Comparison of ENCODE assay signal across 8 cellular contexts in genomic region chr5:173890195-173890951, GRCh38. TPM values are rescaled to one million over a fixed set of nuclear protein-coding genes. Genes with fewer than 3 reads are reported as not detected.
DNase-seq lines count a peak whose midpoint lies in the region; ATAC-seq, FAIRE-seq and TF ChIP-seq lines count a peak whose summit lies in the region.

No MANE protein-coding gene starts in this region.

- H3K27me3 ChIP-seq in K562 (ENCODE audit: control insufficient read depth in 2 of 2, insufficient read depth in 2 of 2, low read length in 2 of 2) (no peaks in the 10 kb centered on the region), stomach (no peaks in the 10 kb centered on the region)

- peak overlapping the region; percentile 70 to 83 for H3K9ac ChIP-seq in K562 (ENCODE audit: insufficient read depth in 1 of 2, low read depth in 2 of 2, low read length in 2 of 2)

- peak overlapping the region; percentile 64 for H2AFZ ChIP-seq in K562 (ENCODE audit: low read depth, low read length)

- TF ChIP-seq EP300 in K562 (IDR thresholded peaks at IDR 0.05; ENCODE audit: low read length), result 0 out of 2 replicates have a peak, but pooled peaks have one; percentile 21
- TF ChIP-seq EP300 in stomach (IDR thresholded peaks at IDR 0.05), result no peak

- H3K9me3 ChIP-seq in K562 (replicated peaks; ENCODE audit: control insufficient read depth, insufficient read depth, low read depth, low read length) (no peaks in the 10 kb centered on the region), stomach (no peaks in the 10 kb centered on the region)

- TF ChIP-seq RAD21 in K562 (CRISPR knock-in tag; conservative IDR thresholded peaks at IDR 0.05 in 1 of 2, IDR thresholded peaks at IDR 0.05 in 1 of 2), result no peak

- in situ Hi-C loops in K562 (cut with MboI), result no loop called here

- peak overlapping the region; percentile 69 for H3K27ac ChIP-seq in K562 (ENCODE audit: extremely low read depth, low read depth, low read length)
- H3K27ac ChIP-seq in stomach, result peak overlapping the region; percentile 80 to 94 (median 90)

- peak; percentile 83 for FAIRE-seq in K562 (lab: Jason Lieb, UNC)
- FAIRE-seq in HTR-8/SVneo (lab: Jason Lieb, UNC), result no peak

- H3K4me3 ChIP-seq in K562 (peak overlapping the region; percentile 52), stomach (peak overlapping the region; percentile 78 to 89 (median 82))

- H3K9me1 ChIP-seq in K562 (ENCODE audit: control insufficient read depth, insufficient read depth, low read length), result no peaks in the 10 kb centered on the region

- TF ChIP-seq POLR2A in K562 (conservative IDR thresholded peaks at IDR 0.05), result no peak
- no peak for TF ChIP-seq POLR2A in stomach (IDR thresholded peaks at IDR 0.05)

- H3K79me2 ChIP-seq in K562 (ENCODE audit: control insufficient read depth, insufficient read depth, low read length), result peaks cover 72% of the 10 kb centered on the region

- no peak for TF ChIP-seq CTCF in K562 (IDR thresholded peaks at IDR 0.05 in 2 of 3, conservative IDR thresholded peaks at IDR 0.05 in 1 of 3; ENCODE audit: insufficient read depth in 2 of 3, low read depth in 1 of 3, low read length in 3 of 3)
- TF ChIP-seq CTCF in stomach (IDR thresholded peaks at IDR 0.05), result no peak

- under 1% methylated on average over 19 of the region's 19 CpGs for WGBS in K562 (ENCODE audit: insufficient coverage, low coverage, missing lambda C conversion rate)
- 25 to 43% (median 28%) methylated on average over 19 of the region's 19 CpGs for WGBS in stomach, 5 donors

- CTCF ChIA-PET in K562 (lab: Yijun Ruan, JAX; ENCODE audit: low intra/inter-chr PET ratio), result no interaction called here

- POLR2A ChIA-PET in K562 (lab: Yijun Ruan, JAX), result interaction anchor here (0.5 to 4.8 kb wide), 23 partner anchors 10 to 985 kb away, joined by 3 to 30 read pairs (median 3); no protein-coding TSS in a partner anchor

- peak; percentile 35 for ATAC-seq in K562

- DNase-seq in ELR (ENCODE audit: low read depth) (peak; percentile 46), NCI-H2227 treated with DMSO at 0.1 percent for 48 hours (lab: John Stamatoyannopoulos, UW) (peak; percentile 34), K562 (ENCODE audit: extremely low read depth in 1 of 4, low spot score in 3 of 4) (peak; percentile 29 to 70 (median 36)), kidney glomerular epithelial cell (lab: John Stamatoyannopoulos, UW) (peak; percentile 29), stomach (no peak), HTR-8/SVneo (ENCODE audit: insufficient read length, low spot score) (no peak), AG08395 (ENCODE audit: low spot score) (no peak)
- no peak for DNase-seq in effector CD4-positive, alpha-beta T cell

- intact Hi-C loops in K562 (cut with micrococcal nuclease) (loop anchor here (2.0 kb wide), 1 partner anchor 26 kb away; no protein-coding TSS in a partner anchor), stomach (cut with DNase I; ENCODE audit: low total_unique reads) (no loop called here)

- peaks cover 2% of the 10 kb centered on the region; the same call in 1 of the 3 replicates for H3K36me3 ChIP-seq in K562 (ENCODE audit: control insufficient read depth, insufficient read depth, low read length)
- H3K36me3 ChIP-seq in stomach, result peaks cover 0 to 4% (median 0%) of the 10 kb centered on the region in 4 donors

- H3K4me2 ChIP-seq in K562 (ENCODE audit: insufficient read depth, low read length), result peak overlapping the region; percentile 95

- BruUV-seq in K562 (replicated peaks; lab: Mats Ljungman, UMichigan), result no TSS peak

- no peaks in the 10 kb centered on the region for H4K20me1 ChIP-seq in K562 (replicated peaks; ENCODE audit: control insufficient read depth, insufficient read depth, low read length)

- H3K4me1 ChIP-seq in K562 (replicated peaks in 1 of 2; ENCODE audit: control insufficient read depth in 2 of 2, insufficient read depth in 2 of 2, low read length in 2 of 2) (peaks cover 20 to 28% of the 10 kb centered on the region in 2 experiments), stomach (peaks cover 28 to 87% (median 60%) of the 10 kb centered on the region in 4 donors)

TF ChIP-seq in K562, 482 proteins besides CTCF, POLR2A, EP300 and RAD21 (continues in another document):
- TF ChIP-seq MTA3 (IDR thresholded peaks at IDR 0.05; ENCODE audit: borderline replicate concordance), result peak; percentile 44
- TF ChIP-seq CTBP1 (IDR thresholded peaks at IDR 0.05; ENCODE audit: borderline replicate concordance), result peak; percentile 96
- TF ChIP-seq SMARCC2 (IDR thresholded peaks at IDR 0.05; ENCODE audit: low read depth), result 0 out of 2 replicates have a peak, but pooled peaks have one; percentile 16
- TF ChIP-seq PML (IDR thresholded peaks at IDR 0.05; ENCODE audit: low read length), result 0 out of 2 replicates have a peak, but pooled peaks have one; percentile 17
- peak in 1 of 2 experiments; percentile 84; a peak in 2 of 4 replicates for TF ChIP-seq RCOR1 (IDR thresholded peaks at IDR 0.05; ENCODE audit: borderline replicate concordance in 1 of 2, low read depth in 2 of 2, low read length in 2 of 2)
- TF ChIP-seq GTF2F1 (IDR thresholded peaks at IDR 0.05; ENCODE audit: low read depth, low read length), result no peak
- peak; percentile 42; the same call in 1 of the 2 replicates for TF ChIP-seq ATF4 (CRISPR knock-in tag; IDR thresholded peaks at IDR 0.05)
- TF ChIP-seq MLLT1 (IDR thresholded peaks at IDR 0.05), result peak; percentile 76 to 87
- peak; percentile 17; the same call in 1 of the 2 replicates for TF ChIP-seq ARID3A (IDR thresholded peaks at IDR 0.05; ENCODE audit: borderline replicate concordance, low read depth, low read length)
- 0 out of 2 replicates have a peak, but pooled peaks have one; percentile 8 for TF ChIP-seq CEBPG (CRISPR knock-in tag; IDR thresholded peaks at IDR 0.05)
- 0 out of 4 replicates have a peak, but pooled peaks of 1 of the 2 experiments have one; percentile 33 for TF ChIP-seq CEBPG (tag; conservative IDR thresholded peaks at IDR 0.05 in 1 of 2, IDR thresholded peaks at IDR 0.05 in 1 of 2)
- TF ChIP-seq DPF2 (IDR thresholded peaks at IDR 0.05), result peak; percentile 41; the same call in 1 of the 2 replicates

RNA-seq across cellular contexts. Expression of gene CPEB4, which starts 2.2 kb away (rescaled TPM):
- 49.3 and 127 TPM in 2 replicates for total RNA-seq in K562 (2011; cell fraction: chromatin; rRNA removed; ENCODE audit: low replicate concordance)
- 32.2 and 37.4 TPM in 2 replicates for total RNA-seq in K562 (2011; cell fraction: nucleolus; rRNA removed)
- 56.7 and 64.2 TPM in 2 replicates for total RNA-seq in K562 (2011; cell fraction: nucleoplasm; rRNA removed)
- total RNA-seq in K562 (2014; rRNA removed) (9.5 and 10.2 TPM in 2 replicates), K562 (2014; rRNA removed; fragmentation: Illumina TruSeq; extraction: Trizol) (20.6 and 21.8 TPM in 2 replicates), K562 (2015; rRNA removed; fragmentation: Illumina TruSeq; extraction: Trizol) (12.0 and 12.4 TPM in 2 replicates), K562 (2021) (17.7 and 19.7 TPM in 2 replicates), stomach (100 to 1,000 TPM in 1 of 5 donors, 10 to 100 TPM in 3, 1 to 10 TPM in 1; 6.7 to 115 (median 61.0) TPM)
- polyA plus RNA-seq in K562 (2011; rRNA removed) (17.6 and 21.3 TPM in 2 replicates), K562 (2014; fragmentation: Illumina TruSeq; extraction: Trizol) (9.3 and 13.2 TPM in 2 replicates), K562 (2014; fragmentation: Nextera tagmentation; extraction: Ambion mirVana) (10 to 100 TPM in 1 of 2 experiments, 1 to 10 TPM in 1; 7.4 to 10.2 TPM), K562 (2014; rRNA removed) (11.0 and 12.2 TPM in 2 replicates), stomach (10 to 100 TPM in 1 of 3 donors, 1 to 10 TPM in 2; 3.5 to 14.5 (median 8.3) TPM)
- 9.8 and 13.5 TPM in 2 replicates for polyA plus RNA-seq in K562 (2011; cell fraction: cytosol; rRNA removed)
- polyA plus RNA-seq in K562 (2011; cell fraction: nucleus; rRNA removed), result 33.8 and 38.5 TPM in 2 replicates
- polyA plus RNA-seq in K562 (2012), result 11.6 and 13.2 TPM in 2 replicates
- 49.0 and 67.5 TPM in 2 replicates for polyA minus RNA-seq in K562 (2011; rRNA and poly(A)+ RNA removed)
- polyA minus RNA-seq in K562 (2011; cell fraction: cytosol; rRNA and poly(A)+ RNA removed), result 12.2 and 17.7 TPM in 2 replicates
- polyA minus RNA-seq in K562 (2011; cell fraction: nucleus; rRNA and poly(A)+ RNA removed), result 45.2 and 47.7 TPM in 2 replicates

Comparison
In these comparisons a context has a peak if more than half of its experiments do, and no peak if none do; other contexts are left out.
1. DNase-seq: peak in ELR (single experiment), NCI-H2227 treated with DMSO at 0.1 percent for 48 hours (single experiment), K562 (4 of 4) and kidney glomerular epithelial cell (single experiment); none in stomach (single experiment), effector CD4-positive, alpha-beta T cell (single experiment), HTR-8/SVneo (single experiment) and AG08395 (single experiment).